Comparison of ENCODE assay signal across 10 cellular contexts in genomic region chr15:68281008-68281407, GRCh38. TPM values are rescaled to one million over a fixed set of nuclear protein-coding genes. Genes with fewer than 3 reads are reported as not detected.
A peak's percentile ranks its signal among the peaks of the same experiment; 100 is the strongest.
DNase-seq lines count a peak whose midpoint lies in the region; ATAC-seq and TF ChIP-seq lines count a peak whose summit lies in the region.
"Had no signal": no experiment of that assay in that cellular context is flagged by ENCODE, and none has a peak within 500 bp of the region (broad histone marks: within the 10 kb centered on the region; RNA-seq: fewer than 3 reads in every experiment).

No MANE protein-coding gene starts in this region.

- TF ChIP-seq CTCF in SK-N-SH (IDR thresholded peaks at IDR 0.05) (no peak), foreskin keratinocyte (conservative IDR thresholded peaks at IDR 0.05) (no peak), Caco-2 (IDR thresholded peaks at IDR 0.05; ENCODE audit: insufficient read depth in 1 of 2, low read depth in 1 of 2, low read length in 1 of 2, severe bottlenecking in 1 of 2, unreplicated experiment in 1 of 2) (no peak)

- CTCF ChIA-PET in SK-N-SH (lab: Yijun Ruan, JAX), result interaction anchor here (1.0 to 2.1 kb wide), 6 partner anchors 11 to 103 kb away, joined by 3 to 14 read pairs (median 3); no protein-coding TSS in a partner anchor
- CTCF ChIA-PET in activated CD8-positive, alpha-beta T cell treated with anti-CD3 and anti-CD28 coated beads, Interleukin-2, amount 10 ng/mL, durations not matched to agents 7 days and 5 days (lab: Charles Lee), result interaction anchor here (1.0 to 6.2 kb wide), 8 partner anchors 9 to 269 kb away, joined by 3 to 37 read pairs (median 8); no protein-coding TSS in a partner anchor
- CTCF ChIA-PET in Caco-2 (lab: Charles Lee), result no interaction called here

- H3K9me3 Mint-ChIP-seq in activated CD8-positive, alpha-beta T cell treated with anti-CD3 and anti-CD28 coated beads, Interleukin-2, amount 10 ng/mL, durations not matched to agents 7 days and 5 days (ENCODE audit: insufficient read depth), result no peaks in the 10 kb centered on the region
- peaks cover 2 to 4% of the 10 kb centered on the region in 2 donors for H3K9me3 Mint-ChIP-seq in stimulated activated naive B cell treated with anti-CD40 and anti-IgM and Interleukin-4, amounts not matched to agents 10 μg/mL and 1 μg/mL and 100 μg/mL, for 72 hours
- no peaks in the 10 kb centered on the region for H3K9me3 Mint-ChIP-seq in Caco-2 (ENCODE audit: unreplicated experiment)

- peaks cover 93% of the 10 kb centered on the region for H3K79me2 ChIP-seq in SK-N-SH (ENCODE audit: insufficient read depth)

- H3K4me3 ChIP-seq in SK-N-SH (ENCODE audit: low read depth in 2 of 2, low read length in 1 of 2), result peak overlapping the region; percentile 86 to 98; a peak in 3 of 4 replicates
- no peak overlapping the region for H3K4me3 ChIP-seq in Caco-2 (ENCODE audit: low read depth, low read length)

- H3K36me3 Mint-ChIP-seq in activated CD8-positive, alpha-beta T cell treated with anti-CD3 and anti-CD28 coated beads, Interleukin-2, amount 10 ng/mL, durations not matched to agents 7 days and 5 days (ENCODE audit: low read depth), result peaks cover 40% of the 10 kb centered on the region
- peaks cover 26 to 35% of the 10 kb centered on the region in 2 donors for H3K36me3 Mint-ChIP-seq in stimulated activated naive B cell treated with anti-CD40 and anti-IgM and Interleukin-4, amounts not matched to agents 10 μg/mL and 1 μg/mL and 100 μg/mL, for 72 hours
- peaks cover 17% of the 10 kb centered on the region for H3K36me3 Mint-ChIP-seq in Caco-2 (ENCODE audit: insufficient read depth, unreplicated experiment)

- no peaks in the 10 kb centered on the region for H3K9me2 ChIP-seq in SK-N-SH

- POLR2A ChIA-PET in SK-N-SH (lab: Yijun Ruan, JAX) (interaction anchor here (0.7 kb wide), 1 partner anchor 1977 kb away, joined by 3 read pairs; no protein-coding TSS in a partner anchor), Caco-2 (lab: Charles Lee) (no interaction called here)
- POLR2A ChIA-PET in activated CD8-positive, alpha-beta T cell treated with anti-CD3 and anti-CD28 coated beads, Interleukin-2, amount 10 ng/mL, durations not matched to agents 7 days and 5 days (lab: Charles Lee), result interaction anchor here (0.8 to 1.1 kb wide), 2 partner anchors 8 to 22 kb away, joined by 3 to 4 read pairs; no protein-coding TSS in a partner anchor

- H3K4me1 ChIP-seq in SK-N-SH (ENCODE audit: control insufficient read depth in 1 of 2, insufficient read depth in 2 of 2, low read depth in 1 of 2, low read length in 1 of 2) (peaks cover 9 to 36% of the 10 kb centered on the region in 2 experiments; a peak in 3 of 4 replicates), foreskin keratinocyte (peaks cover 17% of the 10 kb centered on the region), Caco-2 (peaks cover 26% of the 10 kb centered on the region)

- peak overlapping the region; percentile 88 for H3K4me3 Mint-ChIP-seq in activated CD8-positive, alpha-beta T cell treated with anti-CD3 and anti-CD28 coated beads, Interleukin-2, amount 10 ng/mL, durations not matched to agents 7 days and 5 days
- H3K4me3 Mint-ChIP-seq in stimulated activated naive B cell treated with anti-CD40 and anti-IgM and Interleukin-4, amounts not matched to agents 10 μg/mL and 1 μg/mL and 100 μg/mL, for 72 hours, result peak overlapping the region in 1 of 2 donors; percentile 94
- no peak overlapping the region for H3K4me3 Mint-ChIP-seq in Caco-2 (ENCODE audit: unreplicated experiment)

- TF ChIP-seq EP300 in SK-N-SH (IDR thresholded peaks at IDR 0.05; ENCODE audit: borderline replicate concordance in 1 of 2, low read depth in 1 of 2, low read length in 1 of 2), result no peak

- peak overlapping the region; percentile 82 for H3K4me2 ChIP-seq in SK-N-SH

- H4K20me1 ChIP-seq in SK-N-SH (ENCODE audit: insufficient read depth), result peaks cover 73% of the 10 kb centered on the region

- H3K27ac ChIP-seq in SK-N-SH (ENCODE audit: low read depth in 2 of 2, low read length in 1 of 2), result peak overlapping the region in 1 of 2 experiments; percentile 16; a peak in 1 of 4 replicates
- peak overlapping the region; percentile 99 for H3K27ac ChIP-seq in foreskin keratinocyte

- no peak for TF ChIP-seq RAD21 in SK-N-SH (IDR thresholded peaks at IDR 0.05; ENCODE audit: low read length)

- H3K36me3 ChIP-seq in SK-N-SH (replicated peaks in 1 of 2; ENCODE audit: control insufficient read depth in 1 of 2, insufficient read depth in 2 of 2, low read length in 1 of 2) (peaks cover 13 to 27% of the 10 kb centered on the region in 2 experiments), Caco-2 (ENCODE audit: control insufficient read depth, insufficient read depth, low read length) (no peaks in the 10 kb centered on the region; the same call in 1 of the 2 replicates)

- DNase-seq in SK-N-SH (no peak), foreskin keratinocyte (no peak), NCI-H1694 (lab: John Stamatoyannopoulos, UW) (no peak), NOMO-1 treated with DMSO at 0.1 percent for 48 hours (lab: John Stamatoyannopoulos, UW; ENCODE audit: unreplicated experiment) (no peak), Caco-2 (no peak)
- DNase-seq in activated CD8-positive, alpha-beta T cell treated with anti-CD3 and anti-CD28 coated beads, Interleukin-2, amount 10 ng/mL, durations not matched to agents 7 days and 5 days, result no peak
- DNase-seq in stimulated activated naive B cell treated with anti-CD40 and anti-IgM and Interleukin-4, amounts not matched to agents 10 μg/mL and 1 μg/mL and 100 μg/mL, for 72 hours, result no peak
- DNase-seq: 8988T, midbrain had no signal

- H2AFZ ChIP-seq in SK-N-SH (ENCODE audit: low read depth), result no peak overlapping the region

- 67% methylated on average over 1 of the region's 1 CpG for WGBS in SK-N-SH (ENCODE audit: low lambda C conversion rate)

- no peaks in the 10 kb centered on the region for H3K27me3 Mint-ChIP-seq in activated CD8-positive, alpha-beta T cell treated with anti-CD3 and anti-CD28 coated beads, Interleukin-2, amount 10 ng/mL, durations not matched to agents 7 days and 5 days (ENCODE audit: low read depth)
- no peaks in the 10 kb centered on the region for H3K27me3 Mint-ChIP-seq in stimulated activated naive B cell treated with anti-CD40 and anti-IgM and Interleukin-4, amounts not matched to agents 10 μg/mL and 1 μg/mL and 100 μg/mL, for 72 hours
- H3K27me3 Mint-ChIP-seq in Caco-2 (ENCODE audit: insufficient read depth, unreplicated experiment), result no peaks in the 10 kb centered on the region

- H3F3A ChIP-seq in SK-N-SH (replicated peaks; ENCODE audit: insufficient read depth), result peaks cover 7% of the 10 kb centered on the region

- no peaks in the 10 kb centered on the region for H3K9me3 ChIP-seq in SK-N-SH
- no peaks in the 10 kb centered on the region; the same call in 1 of the 2 replicates for H3K9me3 ChIP-seq in Caco-2

- no peaks in the 10 kb centered on the region for H3K27me3 ChIP-seq in SK-N-SH (ENCODE audit: insufficient read depth)
- no peaks in the 10 kb centered on the region for H3K27me3 ChIP-seq in foreskin keratinocyte
- no peaks in the 10 kb centered on the region for H3K27me3 ChIP-seq in Caco-2 (replicated peaks; ENCODE audit: control insufficient read depth, insufficient read depth, low read length)

- H3K9ac ChIP-seq in SK-N-SH, result peak overlapping the region; percentile 98; the same call in 1 of the 2 replicates

- intact Hi-C loops in Caco-2 (cut with micrococcal nuclease; ENCODE audit: unreplicated experiment), result no loop called here

- no peak overlapping the region for H3K27ac Mint-ChIP-seq in activated CD8-positive, alpha-beta T cell treated with anti-CD3 and anti-CD28 coated beads, Interleukin-2, amount 10 ng/mL, durations not matched to agents 7 days and 5 days
- peak overlapping the region; percentile 37 for H3K27ac Mint-ChIP-seq in stimulated activated naive B cell treated with anti-CD40 and anti-IgM and Interleukin-4, amounts not matched to agents 10 μg/mL and 1 μg/mL and 100 μg/mL, for 72 hours
- no peak overlapping the region for H3K27ac Mint-ChIP-seq in Caco-2 (ENCODE audit: unreplicated experiment)

- no TSS peak for BruUV-seq in Caco-2 (replicated peaks; lab: Mats Ljungman, UMichigan)

- peaks cover 55% of the 10 kb centered on the region for H3K4me1 Mint-ChIP-seq in activated CD8-positive, alpha-beta T cell treated with anti-CD3 and anti-CD28 coated beads, Interleukin-2, amount 10 ng/mL, durations not matched to agents 7 days and 5 days (ENCODE audit: low read depth)
- peaks cover 38 to 62% of the 10 kb centered on the region in 2 donors for H3K4me1 Mint-ChIP-seq in stimulated activated naive B cell treated with anti-CD40 and anti-IgM and Interleukin-4, amounts not matched to agents 10 μg/mL and 1 μg/mL and 100 μg/mL, for 72 hours
- H3K4me1 Mint-ChIP-seq in Caco-2 (ENCODE audit: low read depth, unreplicated experiment), result peaks cover 28% of the 10 kb centered on the region

- no peak for ATAC-seq in SK-N-SH treated with all-trans-retinoic acid at 6 μM for 48 hours
- ATAC-seq in activated CD8-positive, alpha-beta T cell treated with anti-CD3 and anti-CD28 coated beads, Interleukin-2, amount 10 ng/mL, durations not matched to agents 7 days and 5 days, result no peak
- ATAC-seq in foreskin keratinocyte, result no peak
- ATAC-seq in stimulated activated naive B cell treated with anti-CD40 and anti-IgM and Interleukin-4, amounts not matched to agents 10 μg/mL and 1 μg/mL and 100 μg/mL, for 72 hours (replicated peaks), result no peak

TF ChIP-seq in SK-N-SH, 30 proteins besides CTCF, POLR2A, EP300 and RAD21 (continues in another document):
- no peak for TF ChIP-seq NFIC (IDR thresholded peaks at IDR 0.05; ENCODE audit: borderline replicate concordance)

RNA-seq across cellular contexts. Expression of gene FEM1B, which starts 3.5 kb away (rescaled TPM):
- polyA plus RNA-seq in SK-N-SH (2012; rRNA removed) (14.0 and 22.2 TPM in 2 replicates), foreskin keratinocyte (7.9 and 9.0 TPM in 2 replicates)
- 10.7 and 15.3 TPM in 2 replicates for polyA plus RNA-seq in SK-N-SH (2012; cell fraction: cytosol; rRNA removed)
- 9.5 and 18.5 TPM in 2 replicates for polyA plus RNA-seq in SK-N-SH (2012; cell fraction: nucleus; rRNA removed)
- 10 to 100 TPM; 45.1 to 50.7 TPM for total RNA-seq in activated CD8-positive, alpha-beta T cell treated with anti-CD3 and anti-CD28 coated beads, Interleukin-2, amount 10 ng/mL, durations not matched to agents 7 days and 5 days
- total RNA-seq in foreskin keratinocyte (42.6 and 44.5 TPM in 2 replicates), Caco-2 (2022) (33.5 and 41.0 TPM in 2 replicates)

RNA-seq across cellular contexts. Expression of gene CLN6, which starts 51.5 kb away (rescaled TPM):
- polyA plus RNA-seq in SK-N-SH (2012; rRNA removed) (27.5 and 32.2 TPM in 2 replicates), foreskin keratinocyte (35.9 and 36.5 TPM in 2 replicates)
- polyA plus RNA-seq in SK-N-SH (2012; cell fraction: cytosol; rRNA removed), result 11.8 and 23.4 TPM in 2 replicates
- polyA plus RNA-seq in SK-N-SH (2012; cell fraction: nucleus; rRNA removed), result 23.2 and 33.0 TPM in 2 replicates
- total RNA-seq in activated CD8-positive, alpha-beta T cell treated with anti-CD3 and anti-CD28 coated beads, Interleukin-2, amount 10 ng/mL, durations not matched to agents 7 days and 5 days, result 10 to 100 TPM; 64.5 to 69.7 TPM
- total RNA-seq in foreskin keratinocyte (27.5 and 29.8 TPM in 2 replicates), Caco-2 (2022) (69.5 and 76.7 TPM in 2 replicates)
